ENCODE assay signal across 1 cellular context in the genomic region with DNA sequence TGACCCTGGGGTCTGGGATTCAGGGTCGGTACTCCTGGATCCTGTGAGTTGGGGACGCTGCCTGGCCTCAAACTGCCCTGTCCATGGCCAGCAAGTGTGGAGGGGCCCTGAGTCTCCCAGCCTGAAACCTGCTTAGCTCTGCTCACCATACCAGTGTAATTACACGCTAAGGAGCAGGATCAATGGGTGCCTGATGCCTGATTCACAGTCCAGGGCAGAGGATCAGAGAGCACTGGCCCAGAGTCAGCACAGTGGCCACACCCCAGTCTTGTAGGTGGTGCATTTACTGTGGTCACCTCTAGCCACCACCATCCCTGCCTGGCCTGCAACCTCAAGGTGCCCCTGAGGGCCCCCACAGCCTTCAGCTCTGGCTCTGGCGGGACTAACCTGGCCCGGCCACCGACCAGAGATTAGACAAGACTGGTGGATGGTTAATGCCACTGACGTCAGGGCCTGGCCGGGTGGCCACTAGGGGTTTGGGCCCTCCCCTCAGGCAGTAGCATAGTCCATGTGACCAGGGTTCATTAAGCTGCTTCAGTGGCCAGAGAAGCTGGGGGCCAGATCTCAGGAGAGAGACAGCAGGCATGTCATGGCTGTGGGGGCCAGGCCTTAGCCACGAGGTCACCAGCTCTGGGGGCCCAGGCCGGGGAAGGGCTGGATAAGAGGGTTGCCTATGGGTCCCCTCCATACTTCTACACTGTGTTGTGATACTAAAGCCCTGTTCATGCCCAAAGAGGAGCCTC.
TF ChIP-seq lines count a peak whose summit lies in the region.

No MANE protein-coding gene starts in this region.

TF ChIP-seq in H1, 55 proteins besides CTCF, POLR2A, EP300 and RAD21:
- TF ChIP-seq, protein P1, sequence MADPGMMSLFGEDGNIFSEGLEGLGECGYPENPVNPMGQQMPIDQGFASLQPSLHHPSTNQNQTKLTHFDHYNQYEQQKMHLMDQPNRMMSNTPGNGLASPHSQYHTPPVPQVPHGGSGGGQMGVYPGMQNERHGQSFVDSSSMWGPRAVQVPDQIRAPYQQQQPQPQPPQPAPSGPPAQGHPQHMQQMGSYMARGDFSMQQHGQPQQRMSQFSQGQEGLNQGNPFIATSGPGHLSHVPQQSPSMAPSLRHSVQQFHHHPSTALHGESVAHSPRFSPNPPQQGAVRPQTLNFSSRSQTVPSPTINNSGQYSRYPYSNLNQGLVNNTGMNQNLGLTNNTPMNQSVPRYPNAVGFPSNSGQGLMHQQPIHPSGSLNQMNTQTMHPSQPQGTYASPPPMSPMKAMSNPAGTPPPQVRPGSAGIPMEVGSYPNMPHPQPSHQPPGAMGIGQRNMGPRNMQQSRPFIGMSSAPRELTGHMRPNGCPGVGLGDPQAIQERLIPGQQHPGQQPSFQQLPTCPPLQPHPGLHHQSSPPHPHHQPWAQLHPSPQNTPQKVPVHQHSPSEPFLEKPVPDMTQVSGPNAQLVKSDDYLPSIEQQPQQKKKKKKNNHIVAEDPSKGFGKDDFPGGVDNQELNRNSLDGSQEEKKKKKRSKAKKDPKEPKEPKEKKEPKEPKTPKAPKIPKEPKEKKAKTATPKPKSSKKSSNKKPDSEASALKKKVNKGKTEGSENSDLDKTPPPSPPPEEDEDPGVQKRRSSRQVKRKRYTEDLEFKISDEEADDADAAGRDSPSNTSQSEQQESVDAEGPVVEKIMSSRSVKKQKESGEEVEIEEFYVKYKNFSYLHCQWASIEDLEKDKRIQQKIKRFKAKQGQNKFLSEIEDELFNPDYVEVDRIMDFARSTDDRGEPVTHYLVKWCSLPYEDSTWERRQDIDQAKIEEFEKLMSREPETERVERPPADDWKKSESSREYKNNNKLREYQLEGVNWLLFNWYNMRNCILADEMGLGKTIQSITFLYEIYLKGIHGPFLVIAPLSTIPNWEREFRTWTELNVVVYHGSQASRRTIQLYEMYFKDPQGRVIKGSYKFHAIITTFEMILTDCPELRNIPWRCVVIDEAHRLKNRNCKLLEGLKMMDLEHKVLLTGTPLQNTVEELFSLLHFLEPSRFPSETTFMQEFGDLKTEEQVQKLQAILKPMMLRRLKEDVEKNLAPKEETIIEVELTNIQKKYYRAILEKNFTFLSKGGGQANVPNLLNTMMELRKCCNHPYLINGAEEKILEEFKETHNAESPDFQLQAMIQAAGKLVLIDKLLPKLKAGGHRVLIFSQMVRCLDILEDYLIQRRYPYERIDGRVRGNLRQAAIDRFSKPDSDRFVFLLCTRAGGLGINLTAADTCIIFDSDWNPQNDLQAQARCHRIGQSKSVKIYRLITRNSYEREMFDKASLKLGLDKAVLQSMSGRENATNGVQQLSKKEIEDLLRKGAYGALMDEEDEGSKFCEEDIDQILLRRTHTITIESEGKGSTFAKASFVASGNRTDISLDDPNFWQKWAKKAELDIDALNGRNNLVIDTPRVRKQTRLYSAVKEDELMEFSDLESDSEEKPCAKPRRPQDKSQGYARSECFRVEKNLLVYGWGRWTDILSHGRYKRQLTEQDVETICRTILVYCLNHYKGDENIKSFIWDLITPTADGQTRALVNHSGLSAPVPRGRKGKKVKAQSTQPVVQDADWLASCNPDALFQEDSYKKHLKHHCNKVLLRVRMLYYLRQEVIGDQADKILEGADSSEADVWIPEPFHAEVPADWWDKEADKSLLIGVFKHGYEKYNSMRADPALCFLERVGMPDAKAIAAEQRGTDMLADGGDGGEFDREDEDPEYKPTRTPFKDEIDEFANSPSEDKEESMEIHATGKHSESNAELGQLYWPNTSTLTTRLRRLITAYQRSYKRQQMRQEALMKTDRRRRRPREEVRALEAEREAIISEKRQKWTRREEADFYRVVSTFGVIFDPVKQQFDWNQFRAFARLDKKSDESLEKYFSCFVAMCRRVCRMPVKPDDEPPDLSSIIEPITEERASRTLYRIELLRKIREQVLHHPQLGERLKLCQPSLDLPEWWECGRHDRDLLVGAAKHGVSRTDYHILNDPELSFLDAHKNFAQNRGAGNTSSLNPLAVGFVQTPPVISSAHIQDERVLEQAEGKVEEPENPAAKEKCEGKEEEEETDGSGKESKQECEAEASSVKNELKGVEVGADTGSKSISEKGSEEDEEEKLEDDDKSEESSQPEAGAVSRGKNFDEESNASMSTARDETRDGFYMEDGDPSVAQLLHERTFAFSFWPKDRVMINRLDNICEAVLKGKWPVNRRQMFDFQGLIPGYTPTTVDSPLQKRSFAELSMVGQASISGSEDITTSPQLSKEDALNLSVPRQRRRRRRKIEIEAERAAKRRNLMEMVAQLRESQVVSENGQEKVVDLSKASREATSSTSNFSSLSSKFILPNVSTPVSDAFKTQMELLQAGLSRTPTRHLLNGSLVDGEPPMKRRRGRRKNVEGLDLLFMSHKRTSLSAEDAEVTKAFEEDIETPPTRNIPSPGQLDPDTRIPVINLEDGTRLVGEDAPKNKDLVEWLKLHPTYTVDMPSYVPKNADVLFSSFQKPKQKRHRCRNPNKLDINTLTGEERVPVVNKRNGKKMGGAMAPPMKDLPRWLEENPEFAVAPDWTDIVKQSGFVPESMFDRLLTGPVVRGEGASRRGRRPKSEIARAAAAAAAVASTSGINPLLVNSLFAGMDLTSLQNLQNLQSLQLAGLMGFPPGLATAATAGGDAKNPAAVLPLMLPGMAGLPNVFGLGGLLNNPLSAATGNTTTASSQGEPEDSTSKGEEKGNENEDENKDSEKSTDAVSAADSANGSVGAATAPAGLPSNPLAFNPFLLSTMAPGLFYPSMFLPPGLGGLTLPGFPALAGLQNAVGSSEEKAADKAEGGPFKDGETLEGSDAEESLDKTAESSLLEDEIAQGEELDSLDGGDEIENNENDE (IDR thresholded peaks at IDR 0.05; ENCODE audit: insufficient replicate concordance, low read length) = no peak
- TF ChIP-seq SRF (IDR thresholded peaks at IDR 0.05; ENCODE audit: low read depth, low read length) = no peak
- TF ChIP-seq CHD1 (IDR thresholded peaks at IDR 0.05; ENCODE audit: low read depth, low read length) = no peak
- no peak for TF ChIP-seq JUND (IDR thresholded peaks at IDR 0.05; ENCODE audit: low read length)
- TF ChIP-seq SIX5 (IDR thresholded peaks at IDR 0.05; ENCODE audit: low read depth, low read length) = no peak
- no peak for TF ChIP-seq TCF12 (IDR thresholded peaks at IDR 0.05; ENCODE audit: low read depth, low read length)
- no peak for TF ChIP-seq PHF8 (conservative IDR thresholded peaks at IDR 0.05; ENCODE audit: low read depth, low read length)
